In the genomic region with DNA sequence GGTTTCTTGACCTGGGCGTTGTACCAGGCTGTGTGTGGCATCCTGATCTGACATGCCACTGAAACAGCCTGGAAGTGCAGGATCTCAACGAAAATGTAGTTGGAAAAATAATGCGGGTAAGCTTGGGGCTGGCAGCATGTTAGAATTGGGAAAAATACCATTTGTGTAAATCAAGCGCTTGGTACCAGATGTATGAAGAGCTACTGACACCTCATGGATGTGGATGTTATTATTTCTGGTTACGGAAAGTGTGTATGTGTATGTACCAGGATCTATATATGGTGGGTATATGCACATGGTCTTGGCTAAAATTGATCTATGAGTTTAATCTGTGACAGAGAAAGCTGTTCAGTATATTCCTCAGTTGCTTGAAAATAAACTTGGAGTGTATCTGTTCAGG, we compare ENCODE assay signal across 12 cellular contexts. TPM values are rescaled to one million over a fixed set of nuclear protein-coding genes. Genes with fewer than 3 reads are reported as not detected.
DNase-seq lines count a peak whose midpoint lies in the region; ATAC-seq and TF ChIP-seq lines count a peak whose summit lies in the region.
"Had no signal": no experiment of that assay in that cellular context is flagged by ENCODE, and none has a peak within 500 bp of the region (broad histone marks: within the 10 kb centered on the region; RNA-seq: fewer than 3 reads in every experiment).

No MANE protein-coding gene starts in this region.

- H3K27ac ChIP-seq in GM23338 (ENCODE audit: low read depth) (no peak overlapping the region), RWPE2 (ENCODE audit: poor library complexity, severe bottlenecking) (peak overlapping the region; percentile 64)

- H4K20me1 ChIP-seq in GM23338 (replicated peaks; ENCODE audit: insufficient read depth): peaks cover 3% of the 10 kb centered on the region; the same call in 1 of the 2 replicates

- no peaks in the 10 kb centered on the region for H3K36me3 ChIP-seq in GM23338 (ENCODE audit: insufficient read depth)
- peaks cover 10% of the 10 kb centered on the region for H3K36me3 ChIP-seq in RWPE2 (ENCODE audit: low read depth)

- no peak overlapping the region for H3K4me3 Mint-ChIP-seq in GM23338
- H3K4me3 Mint-ChIP-seq: IgD-negative memory B cell had no signal

- H3K4me1 ChIP-seq in GM23338 (ENCODE audit: insufficient read depth) (peaks cover 10% of the 10 kb centered on the region), RWPE2 (ENCODE audit: insufficient read depth, poor library complexity, severe bottlenecking) (peaks cover 29% of the 10 kb centered on the region)

- H3K9me2 ChIP-seq in GM23338 (ENCODE audit: insufficient read depth): no peaks in the 10 kb centered on the region

- H3F3A ChIP-seq in GM23338 (replicated peaks; ENCODE audit: low read depth): no peaks in the 10 kb centered on the region

- DNase-seq in GM23338 (ENCODE audit: low spot score) (no peak), RWPE2 (ENCODE audit: low spot score) (no peak), renal cortical epithelial cell (ENCODE audit: low read depth) (peak; percentile 17), GDM1 (lab: John Stamatoyannopoulos, UW) (no peak)
- DNase-seq: activated effector memory CD4-positive, alpha-beta T cell treated with anti-CD3 and anti-CD28 coated beads, Interleukin-2, amount 50 U/mL, for 16 hours; aorta; EL had no signal

- no peaks in the 10 kb centered on the region for H3K27me3 ChIP-seq in GM23338 (ENCODE audit: insufficient read depth)
- no peaks in the 10 kb centered on the region for H3K27me3 ChIP-seq in RWPE2 (ENCODE audit: insufficient read depth, poor library complexity, severe bottlenecking)

- H3K4me1 Mint-ChIP-seq in GM23338: peaks cover 57% of the 10 kb centered on the region

- H3K4me2 ChIP-seq in GM23338: no peak overlapping the region

- no peak overlapping the region for H2AFZ ChIP-seq in GM23338

- TF ChIP-seq CTCF in GM23338 (conservative IDR thresholded peaks at IDR 0.05; ENCODE audit: low read depth in 2 of 2) (no peak), RWPE2 (IDR thresholded peaks at IDR 0.05; ENCODE audit: poor library complexity, severe bottlenecking) (peak; percentile 21)

- peaks cover 5% of the 10 kb centered on the region for H3K9me3 ChIP-seq in RWPE2 (ENCODE audit: severe bottlenecking)

- peaks cover 6% of the 10 kb centered on the region; the same call in 2 of the 3 replicates for H3K36me3 Mint-ChIP-seq in GM23338 (ENCODE audit: low read depth)

- H3K79me2 ChIP-seq in GM23338 (replicated peaks; ENCODE audit: insufficient read depth): peaks cover 100% of the 10 kb centered on the region

- H3K27ac Mint-ChIP-seq in GM23338: peak overlapping the region; percentile 7; the same call in 1 of the 2 replicates

- no peak overlapping the region for H3K4me3 ChIP-seq in GM23338
- no peak overlapping the region for H3K4me3 ChIP-seq in RWPE2 (ENCODE audit: severe bottlenecking)

- ATAC-seq in GM23338 (no peak), RWPE2 (ENCODE audit: low read depth) (no peak), esophagus mucosa (peak; percentile 26), GM18873 (IDR thresholded peaks at IDR 0.05; ENCODE audit: low FRiP score, unreplicated experiment) (no peak), GM19463 (IDR thresholded peaks at IDR 0.05; ENCODE audit: unreplicated experiment) (no peak), GM19328 (IDR thresholded peaks at IDR 0.05; ENCODE audit: unreplicated experiment) (no peak)

- H3K27me3 Mint-ChIP-seq in GM23338 (ENCODE audit: insufficient read depth, low read depth, poor library complexity): peaks cover 2% of the 10 kb centered on the region
- H3K27me3 Mint-ChIP-seq: IgD-negative memory B cell had no signal

- no peaks in the 10 kb centered on the region for H3K9me3 Mint-ChIP-seq in GM23338

TF ChIP-seq in GM23338, 12 proteins besides CTCF, POLR2A, EP300 and RAD21:
- TF ChIP-seq ETS1 (IDR thresholded peaks at IDR 0.05) (no peak), POLR2AphosphoS5 (IDR thresholded peaks at IDR 0.05; ENCODE audit: low read depth) (no peak), CREB1 (CRISPR knock-in tag; IDR thresholded peaks at IDR 0.05; ENCODE audit: low read depth) (no peak), ZNF114 (CRISPR knock-in tag; IDR thresholded peaks at IDR 0.05) (no peak)
TF ChIP-seq in GM23338: peak in this region for 0.

RNA-seq across cellular contexts. Expression of gene HIVEP1, which starts 22.7 kb away (rescaled TPM):
- total RNA-seq in GM23338 (2014; rRNA removed; shearing (Covaris generic)): 16.5 and 21.7 TPM in 2 replicates
- polyA plus RNA-seq in GM23338 (2016; fragmentation: Nextera tagmentation; extraction: Ambion mirVana): 7.7 and 10.1 TPM in 2 replicates
- total RNA-seq in esophagus mucosa (23.7 TPM), renal cortical epithelial cell (13.0 and 15.2 TPM in 2 replicates)
